Comparison of ENCODE assay signal across 2 cellular contexts in genomic region chr18:67514465-67514864, GRCh38.
TF ChIP-seq lines count a peak whose summit lies in the region.

No MANE protein-coding gene starts in this region.

TF ChIP-seq in H1, 55 proteins besides CTCF, POLR2A, EP300 and RAD21:
- no peak for TF ChIP-seq SIX5 (IDR thresholded peaks at IDR 0.05; ENCODE audit: low read depth, low read length)
- TF ChIP-seq TAF7 (optimal IDR thresholded peaks at IDR 0.05; ENCODE audit: borderline replicate concordance, low read depth, low read length): no peak
- TF ChIP-seq USF2 (IDR thresholded peaks at IDR 0.05; ENCODE audit: low read length): no peak
- TF ChIP-seq NRF1 (IDR thresholded peaks at IDR 0.05; ENCODE audit: low read depth, low read length): no peak
- no peak for TF ChIP-seq GABPA (IDR thresholded peaks at IDR 0.05; ENCODE audit: borderline replicate concordance, insufficient read depth, low read length)
- no peak for TF ChIP-seq CREB1 (IDR thresholded peaks at IDR 0.05)
- no peak for TF ChIP-seq YY1 (IDR thresholded peaks at IDR 0.05; ENCODE audit: low read depth, low read length)
- TF ChIP-seq ASH2L (IDR thresholded peaks at IDR 0.05; ENCODE audit: low read length): no peak
- TF ChIP-seq E2F6 (IDR thresholded peaks at IDR 0.05): no peak
- no peak for TF ChIP-seq NANOG (IDR thresholded peaks at IDR 0.05; ENCODE audit: insufficient read depth, low read depth, low read length, poor library complexity, severe bottlenecking)
- no peak for TF ChIP-seq MAFK (IDR thresholded peaks at IDR 0.05; ENCODE audit: low read depth, low read length)
- no peak for TF ChIP-seq BACH1 (IDR thresholded peaks at IDR 0.05; ENCODE audit: low read length)
- TF ChIP-seq EGR1 (IDR thresholded peaks at IDR 0.05; ENCODE audit: borderline replicate concordance, low read depth, low read length): no peak
- no peak for TF ChIP-seq POLR2AphosphoS5 (IDR thresholded peaks at IDR 0.05; ENCODE audit: low read depth, low read length)
- no peak for TF ChIP-seq SP2 (IDR thresholded peaks at IDR 0.05; ENCODE audit: low read length)

TF ChIP-seq in neural cell, 6 proteins besides CTCF, POLR2A, EP300 and RAD21:
- TF ChIP-seq POLR2AphosphoS5 (IDR thresholded peaks at IDR 0.05): no peak
- TF ChIP-seq REST (IDR thresholded peaks at IDR 0.05; ENCODE audit: borderline replicate concordance): no peak
- no peak for TF ChIP-seq EZH2 (IDR thresholded peaks at IDR 0.05; ENCODE audit: borderline replicate concordance, insufficient read depth, low read length, poor library complexity, severe bottlenecking)
- no peak for TF ChIP-seq MXI1 (conservative IDR thresholded peaks at IDR 0.05; ENCODE audit: poor library complexity, severe bottlenecking)
- no peak for TF ChIP-seq TAF1 (IDR thresholded peaks at IDR 0.05; ENCODE audit: low read depth)
- TF ChIP-seq SMC3 (conservative IDR thresholded peaks at IDR 0.05; ENCODE audit: poor library complexity): no peak
TF ChIP-seq in neural cell: peak in this region for 0.
